In genomic region chr19:37938379-37938778, GRCh38 we compare ENCODE assay signal across 18 cellular contexts. TPM values are rescaled to one million over a fixed set of nuclear protein-coding genes. Genes with fewer than 3 reads are reported as not detected.
DNase-seq lines count a peak whose midpoint lies in the region; ATAC-seq, FAIRE-seq and TF ChIP-seq lines count a peak whose summit lies in the region.
"Had no signal": no experiment of that assay in that cellular context is flagged by ENCODE, and none has a peak within 500 bp of the region (broad histone marks: within the 10 kb centered on the region; RNA-seq: fewer than 3 reads in every experiment).

No MANE protein-coding gene starts in this region.

- intact Hi-C loops in HepG2 (cut with micrococcal nuclease; ENCODE audit: unreplicated experiment) (no loop called here), right lobe of liver (cut with DNase I) (no loop called here), OCI-LY7 (cut with micrococcal nuclease; ENCODE audit: unreplicated experiment) (no loop called here), K562 (cut with micrococcal nuclease) (no loop called here), transverse colon (cut with DNase I; ENCODE audit: low total_unique reads) (no loop called here)

- POLR2A ChIA-PET in HepG2 (lab: Yijun Ruan, JAX), result no interaction called here
- POLR2A ChIA-PET in OCI-LY7 (lab: Charles Lee), result interaction anchor here (1.2 to 1.8 kb wide), 2 partner anchors 15 kb away, joined by 5 to 9 read pairs; no protein-coding TSS in a partner anchor
- POLR2A ChIA-PET in K562 (lab: Yijun Ruan, JAX), result no interaction called here

- H3K9me3 ChIP-seq in HepG2 (ENCODE audit: low read length), result peaks cover 9% of the 10 kb centered on the region
- peaks cover 0 to 4% (median 0%) of the 10 kb centered on the region in 4 donors for H3K9me3 ChIP-seq in right lobe of liver
- peaks cover 32% of the 10 kb centered on the region; the same call in 1 of the 2 replicates for H3K9me3 ChIP-seq in OCI-LY7 (ENCODE audit: low read length)
- H3K9me3 ChIP-seq in K562 (replicated peaks; ENCODE audit: control insufficient read depth, insufficient read depth, low read depth, low read length), result no peaks in the 10 kb centered on the region
- H3K9me3 ChIP-seq in transverse colon, result no peaks in the 10 kb centered on the region

- no peak overlapping the region for H2AFZ ChIP-seq in HepG2 (ENCODE audit: low read length)
- H2AFZ ChIP-seq in OCI-LY7 (ENCODE audit: low read length), result no peak overlapping the region
- H2AFZ ChIP-seq in K562 (ENCODE audit: low read depth, low read length), result no peak overlapping the region

- no peaks in the 10 kb centered on the region for H3K9me2 ChIP-seq in OCI-LY7 (ENCODE audit: insufficient read depth, low read length)

- DNase-seq in HepG2 (ENCODE audit: low spot score) (no peak), right lobe of liver (no peak), OCI-LY7 (ENCODE audit: low spot score) (no peak), K562 (ENCODE audit: extremely low read depth in 1 of 4, low spot score in 3 of 4) (no peak), transverse colon (no peak), COLO829 (ENCODE audit: low spot score) (no peak), NCI-H82 treated with DMSO at 0.1 percent for 48 hours (lab: John Stamatoyannopoulos, UW; ENCODE audit: unreplicated experiment) (no peak), NCI-H526 (lab: John Stamatoyannopoulos, UW) (no peak)
- DNase-seq: 8988T; ACHN; C1 segment of cervical spinal cord; CD4-positive, alpha-beta T cell; DMS53; GF-D8; GOT3; H9 had no signal

- peaks cover 32% of the 10 kb centered on the region for H3K79me2 ChIP-seq in HepG2 (ENCODE audit: insufficient read depth, low read length)
- H3K79me2 ChIP-seq in OCI-LY7 (ENCODE audit: insufficient read depth, low read depth, low read length), result peaks cover 34% of the 10 kb centered on the region; the same call in 1 of the 2 replicates
- H3K79me2 ChIP-seq in K562 (ENCODE audit: control insufficient read depth, insufficient read depth, low read length), result no peaks in the 10 kb centered on the region

- in situ Hi-C loops in HepG2 (cut with HindIII; ENCODE audit: extremely low pct_ligation_motif_present, low pct_unique_long_range_greater_than_20kb), result no loop called here
- in situ Hi-C loops in K562 (cut with MboI), result no loop called here
- in situ Hi-C loops in transverse colon (cut with MboI; ENCODE audit: low pct_ligation_motif_present in 1 of 4, low pct_unique_long_range_greater_than_20kb in 1 of 4, low sequenced_read_pairs in 3 of 4), result no loop called here

- H3K27ac ChIP-seq in HepG2 (ENCODE audit: extremely low read length, insufficient read depth, low read length) (no peak overlapping the region), right lobe of liver (no peak overlapping the region), OCI-LY7 (ENCODE audit: low read depth, low read length, poor library complexity, severe bottlenecking) (peak overlapping the region; percentile 10), K562 (ENCODE audit: extremely low read depth, low read depth, low read length) (no peak overlapping the region), transverse colon (peak overlapping the region in 3 of 4 donors; percentile 50 to 91 (median 88))

- H4K20me1 ChIP-seq in HepG2 (ENCODE audit: insufficient read depth, low read length) (no peaks in the 10 kb centered on the region), OCI-LY7 (ENCODE audit: insufficient read depth, low read length) (no peaks in the 10 kb centered on the region), K562 (replicated peaks; ENCODE audit: control insufficient read depth, insufficient read depth, low read length) (no peaks in the 10 kb centered on the region; the same call in 1 of the 2 replicates)

- H3K4me3 ChIP-seq in HepG2 (replicated peaks in 1 of 3; ENCODE audit: insufficient read depth in 1 of 3, low read depth in 2 of 3, low read length in 3 of 3), result no peak overlapping the region
- no peak overlapping the region for H3K4me3 ChIP-seq in right lobe of liver
- no peak overlapping the region for H3K4me3 ChIP-seq in OCI-LY7 (ENCODE audit: low read depth, low read length, poor library complexity, severe bottlenecking)
- H3K4me3 ChIP-seq in K562, result no peak overlapping the region
- no peak overlapping the region for H3K4me3 ChIP-seq in transverse colon

- TF ChIP-seq RAD21 in HepG2 (CRISPR knock-in tag; IDR thresholded peaks at IDR 0.05), result no peak
- no peak for TF ChIP-seq RAD21 in K562 (CRISPR knock-in tag; conservative IDR thresholded peaks at IDR 0.05 in 1 of 2, IDR thresholded peaks at IDR 0.05 in 1 of 2)

- ATAC-seq in HepG2 (no peak), right lobe of liver (no peak), K562 (no peak)

- no peaks in the 10 kb centered on the region for H3K9me1 ChIP-seq in K562 (ENCODE audit: control insufficient read depth, insufficient read depth, low read length)

- no peak for TF ChIP-seq POLR2A in HepG2 (IDR thresholded peaks at IDR 0.05; ENCODE audit: insufficient read depth in 1 of 2, low read depth in 2 of 2, low read length in 2 of 2)
- no peak for TF ChIP-seq POLR2A in right lobe of liver (IDR thresholded peaks at IDR 0.05)
- no peak for TF ChIP-seq POLR2A in K562 (conservative IDR thresholded peaks at IDR 0.05)
- TF ChIP-seq POLR2A in transverse colon (IDR thresholded peaks at IDR 0.05), result no peak

- TF ChIP-seq EP300 in HepG2 (IDR thresholded peaks at IDR 0.05; ENCODE audit: low read depth in 2 of 2, low read length in 2 of 2) (no peak), HepG2 (CRISPR knock-in tag; IDR thresholded peaks at IDR 0.05; ENCODE audit: borderline replicate concordance) (no peak), K562 (IDR thresholded peaks at IDR 0.05; ENCODE audit: low read length) (no peak), transverse colon (IDR thresholded peaks at IDR 0.05; ENCODE audit: low read depth) (no peak)

- CTCF ChIA-PET in HepG2 (lab: Yijun Ruan, JAX; ENCODE audit: low intra/inter-chr PET ratio, low total read pairs) (no interaction called here), OCI-LY7 (lab: Charles Lee; ENCODE audit: unreplicated experiment) (no interaction called here), K562 (lab: Yijun Ruan, JAX; ENCODE audit: low intra/inter-chr PET ratio) (no interaction called here)

- no peak for FAIRE-seq in HepG2 (lab: Jason Lieb, UNC)
- FAIRE-seq in K562 (lab: Jason Lieb, UNC), result no peak
- FAIRE-seq: GM18507 had no signal

- BruUV-seq in HepG2 (replicated peaks; lab: Mats Ljungman, UMichigan), result no TSS peak
- no TSS peak for BruUV-seq in OCI-LY7 (replicated peaks; lab: Mats Ljungman, UMichigan)
- no TSS peak for BruUV-seq in K562 (replicated peaks; lab: Mats Ljungman, UMichigan)

- H3K9ac ChIP-seq in HepG2 (ENCODE audit: insufficient read depth, low read depth, low read length), result no peak overlapping the region
- no peak overlapping the region for H3K9ac ChIP-seq in K562 (ENCODE audit: insufficient read depth in 1 of 2, low read depth in 2 of 2, low read length in 2 of 2)

- H3K4me1 ChIP-seq in HepG2 (ENCODE audit: insufficient read depth, low read length) (peaks cover 57% of the 10 kb centered on the region), right lobe of liver (peaks cover 0 to 22% (median 11%) of the 10 kb centered on the region in 4 donors), OCI-LY7 (ENCODE audit: insufficient read depth, low read length, poor library complexity, severe bottlenecking) (peaks cover 6% of the 10 kb centered on the region), K562 (replicated peaks in 1 of 2; ENCODE audit: control insufficient read depth in 2 of 2, insufficient read depth in 2 of 2, low read length in 2 of 2) (peaks cover 0 to 5% of the 10 kb centered on the region in 2 experiments; a peak in 2 of 5 replicates), transverse colon (peaks cover 13 to 83% (median 48%) of the 10 kb centered on the region in 4 donors)

- H3K4me2 ChIP-seq in HepG2 (ENCODE audit: low read depth, low read length) (no peak overlapping the region), OCI-LY7 (ENCODE audit: low read length) (no peak overlapping the region), K562 (ENCODE audit: insufficient read depth, low read length) (no peak overlapping the region)

- TF ChIP-seq CTCF in HepG2 (CRISPR knock-in tag; IDR thresholded peaks at IDR 0.05) (no peak), right lobe of liver (IDR thresholded peaks at IDR 0.05) (no peak), OCI-LY7 (conservative IDR thresholded peaks at IDR 0.05; ENCODE audit: low read length) (no peak), K562 (IDR thresholded peaks at IDR 0.05 in 2 of 3, conservative IDR thresholded peaks at IDR 0.05 in 1 of 3; ENCODE audit: insufficient read depth in 2 of 3, low read depth in 1 of 3, low read length in 3 of 3) (no peak), transverse colon (IDR thresholded peaks at IDR 0.05) (no peak)

- WGBS in HepG2 (ENCODE audit: low lambda C conversion rate), result 100% methylated on average over 1 of the region's 1 CpG
- WGBS in right lobe of liver (ENCODE audit: insufficient coverage, low coverage, low lambda C conversion rate, missing lambda C conversion rate), result no CpG with 5 or more reads among the region's 1 CpG
- 0% methylated on average over 1 of the region's 1 CpG for WGBS in K562 (ENCODE audit: insufficient coverage, low coverage, missing lambda C conversion rate)
- 53 to 57% methylated on average over 1 of the region's 1 CpG for WGBS in transverse colon (ENCODE audit: low coverage in 1 of 2), 2 donors

- H3K27me3 ChIP-seq in HepG2 (ENCODE audit: control insufficient read depth in 1 of 2, insufficient read depth in 2 of 2, low read length in 2 of 2) (no peaks in the 10 kb centered on the region), right lobe of liver (no peaks in the 10 kb centered on the region), K562 (ENCODE audit: control insufficient read depth in 2 of 2, insufficient read depth in 2 of 2, low read length in 2 of 2) (no peaks in the 10 kb centered on the region), transverse colon (no peaks in the 10 kb centered on the region)

- H3K36me3 ChIP-seq in HepG2 (replicated peaks in 1 of 2; ENCODE audit: control insufficient read depth in 1 of 2, insufficient read depth in 2 of 2, low read length in 2 of 2) (no peaks in the 10 kb centered on the region; a peak in 1 of 5 replicates), right lobe of liver (peaks cover 0 to 3% (median 0%) of the 10 kb centered on the region in 4 donors), OCI-LY7 (ENCODE audit: insufficient read depth, low read length) (peaks cover 57% of the 10 kb centered on the region), K562 (ENCODE audit: control insufficient read depth, insufficient read depth, low read length) (no peaks in the 10 kb centered on the region), transverse colon (no peaks in the 10 kb centered on the region)

RNA-seq across cellular contexts. Expression of gene SIPA1L3, which starts 31.4 kb away (rescaled TPM):
- total RNA-seq in HepG2 (2016; rRNA removed; fragmentation: Illumina TruSeq; extraction: Trizol) (6.9 and 7.7 TPM in 2 replicates), right lobe of liver (10 to 100 TPM in 5 of 6 experiments, 1 to 10 TPM in 1; 9.1 to 20.4 (median 14.9) TPM), OCI-LY7 (2022) (70.7 and 84.4 TPM in 2 replicates), K562 (2014; rRNA removed) (2.8 and 3.7 TPM in 2 replicates), K562 (2014; rRNA removed; fragmentation: Illumina TruSeq; extraction: Trizol) (4.0 and 4.6 TPM in 2 replicates), K562 (2015; rRNA removed; fragmentation: Illumina TruSeq; extraction: Trizol) (2.5 and 7.3 TPM in 2 replicates), K562 (2021) (6.1 and 8.3 TPM in 2 replicates), transverse colon (100 to 1,000 TPM; 191 to 284 (median 231) TPM)
- 5.7 and 6.6 TPM in 2 replicates for total RNA-seq in HepG2 (2016; cell fraction: cytosol; rRNA removed; fragmentation: Illumina TruSeq; extraction: Trizol; ENCODE audit: low read depth)
- 4.6 and 9.3 TPM in 2 replicates for total RNA-seq in HepG2 (2016; cell fraction: insoluble cytoplasmic fraction; rRNA removed; fragmentation: Illumina TruSeq; extraction: Trizol)
- 4.5 and 5.7 TPM in 2 replicates for total RNA-seq in HepG2 (2016; cell fraction: membrane; rRNA removed; fragmentation: Illumina TruSeq; extraction: Trizol)
- total RNA-seq in HepG2 (2016; cell fraction: nucleus; rRNA removed; fragmentation: Illumina TruSeq; extraction: Trizol), result 11.7 and 15.2 TPM in 2 replicates
- polyA plus RNA-seq in HepG2 (2011; rRNA removed) (5.4 and 5.5 TPM in 2 replicates), K562 (2011; rRNA removed) (1.8 and 2.2 TPM in 2 replicates), K562 (2014; fragmentation: Illumina TruSeq; extraction: Trizol) (1.4 and 2.2 TPM in 2 replicates), K562 (2014; fragmentation: Nextera tagmentation; extraction: Ambion mirVana) (under 1 TPM; 0.01 to 0.15 TPM), K562 (2014; rRNA removed) (2.7 and 2.9 TPM in 2 replicates)
- polyA plus RNA-seq in HepG2 (2011; cell fraction: cytosol; rRNA removed), result 2.6 and 3.7 TPM in 2 replicates
- polyA plus RNA-seq in HepG2 (2011; cell fraction: nucleus; rRNA removed), result 8.9 and 10.4 TPM in 2 replicates
- 4.6 and 5.3 TPM in 2 replicates for polyA plus RNA-seq in HepG2 (2012)
- 0.28 and 0.57 TPM in 2 replicates for polyA plus RNA-seq in HepG2 (2016; cell fraction: cytosol; fragmentation: Illumina TruSeq; extraction: Trizol; ENCODE audit: low read depth)
- 4.9 and 5.2 TPM in 2 replicates for polyA plus RNA-seq in HepG2 (2016; cell fraction: insoluble cytoplasmic fraction; fragmentation: Illumina TruSeq; extraction: Trizol; ENCODE audit: low read depth)
- polyA plus RNA-seq in HepG2 (2016; cell fraction: membrane; fragmentation: Illumina TruSeq; extraction: Trizol; ENCODE audit: low read depth), result 1.0 and 1.1 TPM in 2 replicates
- 12.2 and 18.9 TPM in 2 replicates for polyA plus RNA-seq in HepG2 (2016; cell fraction: nucleus; fragmentation: Illumina TruSeq; extraction: Trizol; ENCODE audit: insufficient read depth, low read depth)
- polyA minus RNA-seq in HepG2 (2011; rRNA and poly(A)+ RNA removed; ENCODE audit: low replicate concordance), result 18.4 and 21.4 TPM in 2 replicates
- 6.9 and 8.8 TPM in 2 replicates for polyA minus RNA-seq in HepG2 (2011; cell fraction: cytosol; rRNA and poly(A)+ RNA removed)
- polyA minus RNA-seq in HepG2 (2011; cell fraction: nucleus; rRNA and poly(A)+ RNA removed), result 18.0 and 22.3 TPM in 2 replicates
- 21.2 and 36.3 TPM in 2 replicates for total RNA-seq in OCI-LY7 (2014; rRNA removed; shearing (Covaris generic))
- total RNA-seq in K562 (2011; cell fraction: chromatin; rRNA removed; ENCODE audit: low replicate concordance), result 31.3 and 58.0 TPM in 2 replicates
- total RNA-seq in K562 (2011; cell fraction: nucleolus; rRNA removed), result 17.1 and 18.8 TPM in 2 replicates
- total RNA-seq in K562 (2011; cell fraction: nucleoplasm; rRNA removed), result 26.0 and 31.7 TPM in 2 replicates
- polyA plus RNA-seq in K562 (2011; cell fraction: cytosol; rRNA removed), result 1.1 and 1.9 TPM in 2 replicates
- polyA plus RNA-seq in K562 (2011; cell fraction: nucleus; rRNA removed), result 6.2 and 8.2 TPM in 2 replicates
- polyA plus RNA-seq in K562 (2012), result 2.1 and 2.6 TPM in 2 replicates
- 7.0 and 25.8 TPM in 2 replicates for polyA minus RNA-seq in K562 (2011; rRNA and poly(A)+ RNA removed)
- polyA minus RNA-seq in K562 (2011; cell fraction: cytosol; rRNA and poly(A)+ RNA removed), result 4.3 and 8.8 TPM in 2 replicates
- 6.1 and 12.0 TPM in 2 replicates for polyA minus RNA-seq in K562 (2011; cell fraction: nucleus; rRNA and poly(A)+ RNA removed)

RNA-seq across cellular contexts. Expression of gene WDR87, which starts 32.0 kb away (rescaled TPM):
- total RNA-seq in HepG2 (2016; rRNA removed; fragmentation: Illumina TruSeq; extraction: Trizol) (not detected in 2 replicates), right lobe of liver (not detected), OCI-LY7 (2022) (0.08 and 0.09 TPM in 2 replicates), K562 (2014; rRNA removed) (not detected in 2 replicates), K562 (2014; rRNA removed; fragmentation: Illumina TruSeq; extraction: Trizol) (not detected in 2 replicates), K562 (2015; rRNA removed; fragmentation: Illumina TruSeq; extraction: Trizol) (not detected in 2 replicates), K562 (2021) (not detected in 2 replicates), transverse colon (not detected)
- not detected in 2 replicates for total RNA-seq in HepG2 (2016; cell fraction: cytosol; rRNA removed; fragmentation: Illumina TruSeq; extraction: Trizol; ENCODE audit: low read depth)
- not detected in 2 replicates for total RNA-seq in HepG2 (2016; cell fraction: insoluble cytoplasmic fraction; rRNA removed; fragmentation: Illumina TruSeq; extraction: Trizol)
- total RNA-seq in HepG2 (2016; cell fraction: membrane; rRNA removed; fragmentation: Illumina TruSeq; extraction: Trizol), result not detected in 2 replicates
- not detected in 2 replicates for total RNA-seq in HepG2 (2016; cell fraction: nucleus; rRNA removed; fragmentation: Illumina TruSeq; extraction: Trizol)
- polyA plus RNA-seq in HepG2 (2011; rRNA removed) (not detected in 2 replicates), K562 (2011; rRNA removed) (not detected in 2 replicates), K562 (2014; fragmentation: Illumina TruSeq; extraction: Trizol) (not detected in 2 replicates), K562 (2014; fragmentation: Nextera tagmentation; extraction: Ambion mirVana) (not detected), K562 (2014; rRNA removed) (not detected in 2 replicates)
- not detected in 2 replicates for polyA plus RNA-seq in HepG2 (2011; cell fraction: cytosol; rRNA removed)
- polyA plus RNA-seq in HepG2 (2011; cell fraction: nucleus; rRNA removed), result not detected in 2 replicates
- polyA plus RNA-seq in HepG2 (2012), result not detected in 2 replicates
- not detected in 2 replicates for polyA plus RNA-seq in HepG2 (2016; cell fraction: cytosol; fragmentation: Illumina TruSeq; extraction: Trizol; ENCODE audit: low read depth)
- not detected in 2 replicates for polyA plus RNA-seq in HepG2 (2016; cell fraction: insoluble cytoplasmic fraction; fragmentation: Illumina TruSeq; extraction: Trizol; ENCODE audit: low read depth)
- not detected in 2 replicates for polyA plus RNA-seq in HepG2 (2016; cell fraction: membrane; fragmentation: Illumina TruSeq; extraction: Trizol; ENCODE audit: low read depth)
- not detected in 2 replicates for polyA plus RNA-seq in HepG2 (2016; cell fraction: nucleus; fragmentation: Illumina TruSeq; extraction: Trizol; ENCODE audit: insufficient read depth, low read depth)
- polyA minus RNA-seq in HepG2 (2011; rRNA and poly(A)+ RNA removed; ENCODE audit: low replicate concordance), result not detected in 2 replicates
- polyA minus RNA-seq in HepG2 (2011; cell fraction: cytosol; rRNA and poly(A)+ RNA removed), result not detected in 2 replicates
- polyA minus RNA-seq in HepG2 (2011; cell fraction: nucleus; rRNA and poly(A)+ RNA removed), result not detected in 2 replicates
- 0.08 TPM in 1 of 2 replicates, not detected in the other for total RNA-seq in OCI-LY7 (2014; rRNA removed; shearing (Covaris generic))
- total RNA-seq in K562 (2011; cell fraction: chromatin; rRNA removed; ENCODE audit: low replicate concordance), result not detected in 2 replicates
- total RNA-seq in K562 (2011; cell fraction: nucleolus; rRNA removed), result not detected in 2 replicates
- total RNA-seq in K562 (2011; cell fraction: nucleoplasm; rRNA removed), result not detected in 2 replicates
- polyA plus RNA-seq in K562 (2011; cell fraction: cytosol; rRNA removed), result not detected in 2 replicates
- polyA plus RNA-seq in K562 (2011; cell fraction: nucleus; rRNA removed), result not detected in 2 replicates
- not detected in 2 replicates for polyA plus RNA-seq in K562 (2012)
- polyA minus RNA-seq in K562 (2011; rRNA and poly(A)+ RNA removed), result not detected in 2 replicates
- not detected in 2 replicates for polyA minus RNA-seq in K562 (2011; cell fraction: cytosol; rRNA and poly(A)+ RNA removed)
- not detected in 2 replicates for polyA minus RNA-seq in K562 (2011; cell fraction: nucleus; rRNA and poly(A)+ RNA removed)
- total RNA-seq: CD4-positive, alpha-beta T cell; H9; HT1080 had no signal

Comparison
In these comparisons a context has a peak if more than half of its experiments do, and no peak if none do; other contexts are left out.
1. H3K27ac ChIP-seq: peak in OCI-LY7 (single experiment) and transverse colon (3 of 4); none in HepG2 (single experiment), right lobe of liver (0 of 3) and K562 (single experiment).
2. Of the 241 proteins assayed by ChIP-seq in both HepG2 and K562: peak only in HepG2: MAFK; only in K562: MAFG; in both: none; in neither: 239.